16 cellular contexts compared by ENCODE assay signal in the genomic region with DNA sequence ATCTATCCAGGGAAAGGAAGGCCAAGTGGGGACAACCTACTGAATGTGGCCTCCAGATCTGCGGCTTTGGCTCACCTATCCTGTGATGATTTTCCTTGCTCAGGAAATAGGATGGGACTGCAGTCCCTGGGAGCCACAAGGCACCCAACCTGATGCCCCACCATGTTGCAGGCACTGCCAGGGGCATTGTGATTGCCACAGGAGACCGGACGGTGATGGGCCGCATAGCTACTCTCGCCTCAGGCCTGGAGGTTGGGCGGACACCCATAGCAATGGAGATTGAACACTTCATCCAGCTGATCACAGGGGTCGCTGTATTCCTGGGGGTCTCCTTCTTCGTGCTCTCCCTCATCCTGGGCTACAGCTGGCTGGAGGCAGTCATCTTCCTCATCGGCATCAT. TPM values are rescaled to one million over a fixed set of nuclear protein-coding genes. Genes with fewer than 3 reads are reported as not detected.
"Had no signal": no experiment of that assay in that cellular context is flagged by ENCODE, and none has a peak within 500 bp of the region (broad histone marks: within the 10 kb centered on the region; RNA-seq: fewer than 3 reads in every experiment).

No MANE protein-coding gene starts in this region.

- H3K4me3 ChIP-seq: lower lobe of right lung, suprapubic skin had no signal

- ATAC-seq: lower lobe of right lung; naive thymus-derived CD4-positive, alpha-beta T cell had no signal

- H3K27ac ChIP-seq: lower lobe of right lung, suprapubic skin had no signal

- DNase-seq: activated CD4-positive, alpha-beta T cell treated with anti-CD3 and anti-CD28 coated beads, Interleukin-2, amount 10 ng/mL, durations not matched to agents 7 days and 5 days; activated CD4-positive, CD25-positive, alpha-beta regulatory T cell; activated CD8-positive, alpha-beta memory T cell treated with anti-CD3 and anti-CD28 coated beads for 24 hours; activated naive CD4-positive, alpha-beta T cell treated with anti-CD3 and anti-CD28 coated beads, Interleukin-2, amount 50 U/mL, for 16 hours; cerebellar nuclear complex; head of caudate nucleus; lower lobe of right lung; naive thymus-derived CD4-positive, alpha-beta T cell; stimulated activated CD4-positive, alpha-beta T cell treated with anti-CD3 and anti-CD28 coated beads, Interleukin-2, amount 100 ng/mL, for 24 hours; stimulated activated naive CD4-positive, alpha-beta T cell had no signal

- H3K9me3 ChIP-seq: lower lobe of right lung, suprapubic skin had no signal

- H3K36me3 ChIP-seq: lower lobe of right lung, suprapubic skin had no signal

- H3K27me3 ChIP-seq: suprapubic skin had no signal

RNA-seq across cellular contexts. Expression of a gene that starts 11.8 kb away (rescaled TPM):
- total RNA-seq: activated CD4-positive, alpha-beta T cell treated with anti-CD3 and anti-CD28 coated beads, Interleukin-2, amount 10 ng/mL, durations not matched to agents 7 days and 5 days; activated T-helper 2 cell treated with anti-CD3 and anti-CD28 coated beads, Interferon-gamma antibody, Interleukin-2, Interleukin-4, amounts not matched to agents 10 μg/mL and 5 μg/mL and 100 μg/mL, durations not matched to agents 14 hours and 24 hours and 36 hours; dermis microvascular lymphatic vessel endothelial cell; fibroblast of villous mesenchyme; naive thymus-derived CD4-positive, alpha-beta T cell; T-helper 2 cell treated with Interferon-gamma antibody and Interleukin-4, amounts not matched to agents 100 ng/mL and 5 ng/mL, for 36 hours had no signal

RNA-seq across cellular contexts. Expression of a gene that starts 24.0 kb away (rescaled TPM):
- total RNA-seq: activated CD4-positive, alpha-beta T cell treated with anti-CD3 and anti-CD28 coated beads, Interleukin-2, amount 10 ng/mL, durations not matched to agents 7 days and 5 days; dermis microvascular lymphatic vessel endothelial cell; fibroblast of villous mesenchyme; kidney epithelial cell; suprapubic skin; T-helper 2 cell treated with Interferon-gamma antibody and Interleukin-4, amounts not matched to agents 100 ng/mL and 5 ng/mL, for 36 hours had no signal

RNA-seq across cellular contexts. Expression of a gene that starts 46.0 kb away (rescaled TPM):
- total RNA-seq: activated CD4-positive, alpha-beta T cell treated with anti-CD3 and anti-CD28 coated beads, Interleukin-2, amount 10 ng/mL, durations not matched to agents 7 days and 5 days; activated T-helper 2 cell treated with anti-CD3 and anti-CD28 coated beads, Interferon-gamma antibody, Interleukin-2, Interleukin-4, amounts not matched to agents 10 μg/mL and 5 μg/mL and 100 μg/mL, durations not matched to agents 14 hours and 24 hours and 36 hours; dermis microvascular lymphatic vessel endothelial cell; fibroblast of villous mesenchyme; kidney epithelial cell; lower lobe of right lung; naive thymus-derived CD4-positive, alpha-beta T cell; T-helper 2 cell treated with Interferon-gamma antibody and Interleukin-4, amounts not matched to agents 100 ng/mL and 5 ng/mL, for 36 hours had no signal

RNA-seq across cellular contexts. Expression of a gene that starts 57.4 kb away (rescaled TPM):
- total RNA-seq: activated CD4-positive, alpha-beta T cell treated with anti-CD3 and anti-CD28 coated beads, Interleukin-2, amount 10 ng/mL, durations not matched to agents 7 days and 5 days; activated T-helper 2 cell treated with anti-CD3 and anti-CD28 coated beads, Interferon-gamma antibody, Interleukin-2, Interleukin-4, amounts not matched to agents 10 μg/mL and 5 μg/mL and 100 μg/mL, durations not matched to agents 14 hours and 24 hours and 36 hours; dermis microvascular lymphatic vessel endothelial cell; fibroblast of villous mesenchyme; suprapubic skin; T-helper 2 cell treated with Interferon-gamma antibody and Interleukin-4, amounts not matched to agents 100 ng/mL and 5 ng/mL, for 36 hours had no signal
